Comparison of ENCODE assay signal across 7 cellular contexts in the genomic region with DNA sequence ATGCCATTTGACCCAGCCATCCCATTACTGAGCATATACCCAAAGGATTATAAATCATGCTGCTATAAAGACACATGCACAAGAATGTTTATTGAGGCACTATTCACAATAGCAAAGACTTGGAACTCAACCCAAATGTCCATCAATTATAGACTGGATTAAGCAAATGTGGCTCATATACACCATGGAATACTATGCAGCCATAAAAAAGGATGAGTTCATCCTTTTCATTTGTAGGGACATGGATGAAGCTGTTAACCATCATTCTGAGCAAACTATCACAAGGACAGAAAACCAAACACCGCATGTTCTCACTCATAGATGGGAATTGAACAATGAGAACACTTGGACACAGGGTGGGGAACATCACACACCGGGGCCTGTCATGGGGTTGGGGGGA. TPM values are rescaled to one million over a fixed set of nuclear protein-coding genes. Genes with fewer than 3 reads are reported as not detected.
DNase-seq lines count a peak whose midpoint lies in the region; ATAC-seq, FAIRE-seq and TF ChIP-seq lines count a peak whose summit lies in the region.
"Not testable (repeated sequence)": the region's sequence is repeated elsewhere in the genome, so short reads cannot be mapped to it uniquely, and the experiment has no call there.

No MANE protein-coding gene starts in this region.

- H3K36me3 ChIP-seq in Loucy (ENCODE audit: insufficient read depth, low read length), result not testable (repeated sequence)
- H3K36me3 ChIP-seq in K562 (ENCODE audit: control insufficient read depth, insufficient read depth, low read length), result peaks cover 36% of the 10 kb centered on the region

- H4K20me1 ChIP-seq in Loucy (ENCODE audit: insufficient read depth, low read length, poor library complexity, severe bottlenecking); K562 (replicated peaks; ENCODE audit: control insufficient read depth, insufficient read depth, low read length): not testable (repeated sequence)

- H3K9me3 Mint-ChIP-seq in CD4-positive, alpha-beta T cell; activated T-helper 1 cell treated with anti-CD3 and anti-CD28 coated beads, Interleukin-12 subunit alpha, Interleukin-12 subunit beta, Interleukin-2, Interleukin-4 antibody, amounts not matched to agents 30 ng/mL and 10 ng/mL and 1 ng/mL, durations not matched to agents 14 hours and 24 hours and 36 hours; activated T-helper 2 cell treated with anti-CD3 and anti-CD28 coated beads, Interferon-gamma antibody, Interleukin-2, Interleukin-4, amounts not matched to agents 10 μg/mL and 5 μg/mL and 100 μg/mL, durations not matched to agents 14 hours and 24 hours and 36 hours; activated naive CD8-positive, alpha-beta T cell (ENCODE audit: low read depth); stimulated activated naive CD8-positive, alpha-beta T cell treated with anti-CD3 and anti-CD28 coated beads, Interleukin-15, Interleukin-2, amounts not matched to agents 100 ng/mL and 50 ng/mL, for 24 hours: not testable (repeated sequence)

- TF ChIP-seq EP300 in K562 (IDR thresholded peaks at IDR 0.05; ENCODE audit: low read length), result not testable (repeated sequence)

- not testable (repeated sequence) for H3K4me3 ChIP-seq in Loucy (ENCODE audit: low read length, poor library complexity, severe bottlenecking); K562

- H3K9me3 ChIP-seq in CD4-positive, alpha-beta T cell (ENCODE audit: control insufficient read depth, low read length); Loucy (ENCODE audit: insufficient read depth, low read depth, low read length); K562 (replicated peaks; ENCODE audit: control insufficient read depth, insufficient read depth, low read depth, low read length): not testable (repeated sequence)

- intact Hi-C loops in CD4-positive, alpha-beta T cell (cut with DNase I, micrococcal nuclease), result loop anchor here in 1 of 2 experiments (10.0 kb wide), 1 partner anchor 393 kb away; no protein-coding TSS in a partner anchor
- intact Hi-C loops in activated T-helper 1 cell treated with anti-CD3 and anti-CD28 coated beads, Interleukin-12 subunit alpha, Interleukin-12 subunit beta, Interleukin-2, Interleukin-4 antibody, amounts not matched to agents 30 ng/mL and 10 ng/mL and 1 ng/mL, durations not matched to agents 14 hours and 24 hours and 36 hours (cut with micrococcal nuclease), result loop anchor here (10.0 kb wide), 2 partner anchors 707 to 767 kb away; a partner anchor contains a TSS
- intact Hi-C loops in activated T-helper 2 cell treated with anti-CD3 and anti-CD28 coated beads, Interferon-gamma antibody, Interleukin-2, Interleukin-4, amounts not matched to agents 10 μg/mL and 5 μg/mL and 100 μg/mL, durations not matched to agents 14 hours and 24 hours and 36 hours (cut with micrococcal nuclease), result loop anchor here (5.0 to 10.0 kb wide), 2 partner anchors 359 to 593 kb away; no protein-coding TSS in a partner anchor
- intact Hi-C loops in K562 (cut with micrococcal nuclease), result not testable (repeated sequence)

- H3K27ac Mint-ChIP-seq in CD4-positive, alpha-beta T cell; activated T-helper 1 cell treated with anti-CD3 and anti-CD28 coated beads, Interleukin-12 subunit alpha, Interleukin-12 subunit beta, Interleukin-2, Interleukin-4 antibody, amounts not matched to agents 30 ng/mL and 10 ng/mL and 1 ng/mL, durations not matched to agents 14 hours and 24 hours and 36 hours; activated T-helper 2 cell treated with anti-CD3 and anti-CD28 coated beads, Interferon-gamma antibody, Interleukin-2, Interleukin-4, amounts not matched to agents 10 μg/mL and 5 μg/mL and 100 μg/mL, durations not matched to agents 14 hours and 24 hours and 36 hours; activated naive CD8-positive, alpha-beta T cell; stimulated activated naive CD8-positive, alpha-beta T cell treated with anti-CD3 and anti-CD28 coated beads, Interleukin-15, Interleukin-2, amounts not matched to agents 100 ng/mL and 50 ng/mL, for 24 hours: not testable (repeated sequence)

- not testable (repeated sequence) for H3K27ac ChIP-seq in CD4-positive, alpha-beta T cell (ENCODE audit: low read depth, low read length); K562 (ENCODE audit: extremely low read depth, low read depth, low read length)

- DNase-seq in CD4-positive, alpha-beta T cell; activated T-helper 1 cell treated with anti-CD3 and anti-CD28 coated beads, Interleukin-12 subunit alpha, Interleukin-12 subunit beta, Interleukin-2, Interleukin-4 antibody, amounts not matched to agents 30 ng/mL and 10 ng/mL and 1 ng/mL, durations not matched to agents 14 hours and 24 hours and 36 hours (ENCODE audit: low spot score); activated T-helper 2 cell treated with anti-CD3 and anti-CD28 coated beads, Interferon-gamma antibody, Interleukin-2, Interleukin-4, amounts not matched to agents 10 μg/mL and 5 μg/mL and 100 μg/mL, durations not matched to agents 14 hours and 24 hours and 36 hours (ENCODE audit: low spot score); K562 (ENCODE audit: extremely low read depth in 1 of 4, low spot score in 3 of 4): not testable (repeated sequence)

- not testable (repeated sequence) for H3K9me1 ChIP-seq in K562 (ENCODE audit: control insufficient read depth, insufficient read depth, low read length)

- H3F3A ChIP-seq in Loucy (ENCODE audit: low read depth), result peaks cover 13% of the 10 kb centered on the region; the same call in 1 of the 2 replicates

- H2AFZ ChIP-seq in Loucy (ENCODE audit: low read length); K562 (ENCODE audit: low read depth, low read length): not testable (repeated sequence)

- peak overlapping the region; percentile 34 for H3K4me3 Mint-ChIP-seq in CD4-positive, alpha-beta T cell
- H3K4me3 Mint-ChIP-seq in activated T-helper 1 cell treated with anti-CD3 and anti-CD28 coated beads, Interleukin-12 subunit alpha, Interleukin-12 subunit beta, Interleukin-2, Interleukin-4 antibody, amounts not matched to agents 30 ng/mL and 10 ng/mL and 1 ng/mL, durations not matched to agents 14 hours and 24 hours and 36 hours, result peak overlapping the region; percentile 30
- H3K4me3 Mint-ChIP-seq in activated T-helper 2 cell treated with anti-CD3 and anti-CD28 coated beads, Interferon-gamma antibody, Interleukin-2, Interleukin-4, amounts not matched to agents 10 μg/mL and 5 μg/mL and 100 μg/mL, durations not matched to agents 14 hours and 24 hours and 36 hours (ENCODE audit: low read depth), result peak overlapping the region; percentile 21
- peak overlapping the region; percentile 20 for H3K4me3 Mint-ChIP-seq in activated naive CD8-positive, alpha-beta T cell
- peak overlapping the region; percentile 48 for H3K4me3 Mint-ChIP-seq in stimulated activated naive CD8-positive, alpha-beta T cell treated with anti-CD3 and anti-CD28 coated beads, Interleukin-15, Interleukin-2, amounts not matched to agents 100 ng/mL and 50 ng/mL, for 24 hours

- in situ Hi-C loops in K562 (cut with MboI), result not testable (repeated sequence)

- TF ChIP-seq CTCF in CD4-positive, alpha-beta T cell (IDR thresholded peaks at IDR 0.05); Loucy (conservative IDR thresholded peaks at IDR 0.05; ENCODE audit: low read length); K562 (IDR thresholded peaks at IDR 0.05 in 2 of 3, conservative IDR thresholded peaks at IDR 0.05 in 1 of 3; ENCODE audit: insufficient read depth in 2 of 3, low read depth in 1 of 3, low read length in 3 of 3): not testable (repeated sequence)

- peak overlapping the region; percentile 50 for H3K4me2 ChIP-seq in Loucy (ENCODE audit: low read depth, low read length, poor library complexity, severe bottlenecking)
- not testable (repeated sequence) for H3K4me2 ChIP-seq in K562 (ENCODE audit: insufficient read depth, low read length)

- FAIRE-seq in K562 (lab: Jason Lieb, UNC), result not testable (repeated sequence)

- H3K9ac ChIP-seq in Loucy (ENCODE audit: low read depth, low read length, poor library complexity, severe bottlenecking); K562 (ENCODE audit: insufficient read depth in 1 of 2, low read depth in 2 of 2, low read length in 2 of 2): not testable (repeated sequence)

- peaks cover 37% of the 10 kb centered on the region for H3K4me1 ChIP-seq in Loucy (ENCODE audit: insufficient read depth, low read length, poor library complexity, severe bottlenecking)
- not testable (repeated sequence) for H3K4me1 ChIP-seq in K562 (replicated peaks in 1 of 2; ENCODE audit: control insufficient read depth in 2 of 2, insufficient read depth in 2 of 2, low read length in 2 of 2)

- not testable (repeated sequence) for H3K9me2 ChIP-seq in Loucy (replicated peaks; ENCODE audit: low read depth, low read length)

- H3K36me3 Mint-ChIP-seq in CD4-positive, alpha-beta T cell (ENCODE audit: low read depth), result peaks cover 25% of the 10 kb centered on the region
- peaks cover 17% of the 10 kb centered on the region for H3K36me3 Mint-ChIP-seq in activated T-helper 1 cell treated with anti-CD3 and anti-CD28 coated beads, Interleukin-12 subunit alpha, Interleukin-12 subunit beta, Interleukin-2, Interleukin-4 antibody, amounts not matched to agents 30 ng/mL and 10 ng/mL and 1 ng/mL, durations not matched to agents 14 hours and 24 hours and 36 hours (ENCODE audit: low read depth)
- peaks cover 41% of the 10 kb centered on the region for H3K36me3 Mint-ChIP-seq in activated T-helper 2 cell treated with anti-CD3 and anti-CD28 coated beads, Interferon-gamma antibody, Interleukin-2, Interleukin-4, amounts not matched to agents 10 μg/mL and 5 μg/mL and 100 μg/mL, durations not matched to agents 14 hours and 24 hours and 36 hours (ENCODE audit: low read depth)
- peaks cover 13% of the 10 kb centered on the region for H3K36me3 Mint-ChIP-seq in activated naive CD8-positive, alpha-beta T cell
- H3K36me3 Mint-ChIP-seq in stimulated activated naive CD8-positive, alpha-beta T cell treated with anti-CD3 and anti-CD28 coated beads, Interleukin-15, Interleukin-2, amounts not matched to agents 100 ng/mL and 50 ng/mL, for 24 hours (ENCODE audit: low read depth), result peaks cover 42% of the 10 kb centered on the region

- not testable (repeated sequence) for TF ChIP-seq RAD21 in K562 (CRISPR knock-in tag; conservative IDR thresholded peaks at IDR 0.05 in 1 of 2, IDR thresholded peaks at IDR 0.05 in 1 of 2)

- 92% methylated on average over 1 of the region's 2 CpGs for WGBS in K562 (ENCODE audit: insufficient coverage, low coverage, missing lambda C conversion rate)

- not testable (repeated sequence) for H3K27me3 ChIP-seq in CD4-positive, alpha-beta T cell (ENCODE audit: control insufficient read depth, insufficient read depth, low read length); Loucy (ENCODE audit: insufficient read depth, low read length, poor library complexity, severe bottlenecking); K562 (ENCODE audit: control insufficient read depth in 2 of 2, insufficient read depth in 2 of 2, low read length in 2 of 2)

- TF ChIP-seq POLR2A in K562 (conservative IDR thresholded peaks at IDR 0.05), result not testable (repeated sequence)

- POLR2A ChIA-PET in CD4-positive, alpha-beta T cell (lab: Charles Lee), result not testable (repeated sequence)
- POLR2A ChIA-PET in K562 (lab: Yijun Ruan, JAX), result interaction anchor here (0.7 kb wide), 1 partner anchor 1471 kb away, joined by 4 read pairs; no protein-coding TSS in a partner anchor

- H3K79me2 ChIP-seq in Loucy (ENCODE audit: insufficient read depth, low read length), result peaks cover 46% of the 10 kb centered on the region
- peaks cover 86% of the 10 kb centered on the region for H3K79me2 ChIP-seq in K562 (ENCODE audit: control insufficient read depth, insufficient read depth, low read length)

- H3K4me1 Mint-ChIP-seq in CD4-positive, alpha-beta T cell (ENCODE audit: low read depth), result peaks cover 39% of the 10 kb centered on the region
- peaks cover 54% of the 10 kb centered on the region for H3K4me1 Mint-ChIP-seq in activated T-helper 1 cell treated with anti-CD3 and anti-CD28 coated beads, Interleukin-12 subunit alpha, Interleukin-12 subunit beta, Interleukin-2, Interleukin-4 antibody, amounts not matched to agents 30 ng/mL and 10 ng/mL and 1 ng/mL, durations not matched to agents 14 hours and 24 hours and 36 hours (ENCODE audit: low read depth)
- peaks cover 42% of the 10 kb centered on the region for H3K4me1 Mint-ChIP-seq in activated T-helper 2 cell treated with anti-CD3 and anti-CD28 coated beads, Interferon-gamma antibody, Interleukin-2, Interleukin-4, amounts not matched to agents 10 μg/mL and 5 μg/mL and 100 μg/mL, durations not matched to agents 14 hours and 24 hours and 36 hours (ENCODE audit: low read depth)
- peaks cover 39% of the 10 kb centered on the region for H3K4me1 Mint-ChIP-seq in activated naive CD8-positive, alpha-beta T cell (ENCODE audit: low read depth)
- H3K4me1 Mint-ChIP-seq in stimulated activated naive CD8-positive, alpha-beta T cell treated with anti-CD3 and anti-CD28 coated beads, Interleukin-15, Interleukin-2, amounts not matched to agents 100 ng/mL and 50 ng/mL, for 24 hours (ENCODE audit: low read depth), result peaks cover 51% of the 10 kb centered on the region

- CTCF ChIA-PET in CD4-positive, alpha-beta T cell (lab: Charles Lee); K562 (lab: Yijun Ruan, JAX; ENCODE audit: low intra/inter-chr PET ratio): not testable (repeated sequence)

- ATAC-seq in CD4-positive, alpha-beta T cell (ENCODE audit: poor library complexity); K562: not testable (repeated sequence)

- BruUV-seq in K562 (replicated peaks; lab: Mats Ljungman, UMichigan), result not testable (repeated sequence)

- not testable (repeated sequence) for H3K27me3 Mint-ChIP-seq in CD4-positive, alpha-beta T cell; activated T-helper 1 cell treated with anti-CD3 and anti-CD28 coated beads, Interleukin-12 subunit alpha, Interleukin-12 subunit beta, Interleukin-2, Interleukin-4 antibody, amounts not matched to agents 30 ng/mL and 10 ng/mL and 1 ng/mL, durations not matched to agents 14 hours and 24 hours and 36 hours (ENCODE audit: insufficient read depth); activated T-helper 2 cell treated with anti-CD3 and anti-CD28 coated beads, Interferon-gamma antibody, Interleukin-2, Interleukin-4, amounts not matched to agents 10 μg/mL and 5 μg/mL and 100 μg/mL, durations not matched to agents 14 hours and 24 hours and 36 hours (ENCODE audit: low read depth); activated naive CD8-positive, alpha-beta T cell; stimulated activated naive CD8-positive, alpha-beta T cell treated with anti-CD3 and anti-CD28 coated beads, Interleukin-15, Interleukin-2, amounts not matched to agents 100 ng/mL and 50 ng/mL, for 24 hours

RNA-seq across cellular contexts. Expression of a gene that starts 2.6 kb away (rescaled TPM):
- 10 to 100 TPM; 14.6 to 17.4 TPM for total RNA-seq in CD4-positive, alpha-beta T cell
- 39.0 and 43.6 TPM in 2 replicates for total RNA-seq in activated T-helper 1 cell treated with anti-CD3 and anti-CD28 coated beads, Interleukin-12 subunit alpha, Interleukin-12 subunit beta, Interleukin-2, Interleukin-4 antibody, amounts not matched to agents 30 ng/mL and 10 ng/mL and 1 ng/mL, durations not matched to agents 14 hours and 24 hours and 36 hours
- total RNA-seq in activated T-helper 2 cell treated with anti-CD3 and anti-CD28 coated beads, Interferon-gamma antibody, Interleukin-2, Interleukin-4, amounts not matched to agents 10 μg/mL and 5 μg/mL and 100 μg/mL, durations not matched to agents 14 hours and 24 hours and 36 hours, result 35.7 and 37.6 TPM in 2 replicates
- 32.1 and 107 TPM in 2 replicates for total RNA-seq in K562 (2011; cell fraction: chromatin; rRNA removed; ENCODE audit: low replicate concordance)
- total RNA-seq in K562 (2011; cell fraction: nucleolus; rRNA removed), result 16.2 and 27.9 TPM in 2 replicates
- total RNA-seq in K562 (2011; cell fraction: nucleoplasm; rRNA removed), result 52.9 and 88.3 TPM in 2 replicates
- 21.4 and 22.6 TPM in 2 replicates for total RNA-seq in K562 (2014; rRNA removed)
- 35.7 and 41.0 TPM in 2 replicates for total RNA-seq in K562 (2014; rRNA removed; fragmentation: Illumina TruSeq; extraction: Trizol)
- total RNA-seq in K562 (2015; rRNA removed; fragmentation: Illumina TruSeq; extraction: Trizol), result 29.0 and 32.7 TPM in 2 replicates
- 25.9 and 28.4 TPM in 2 replicates for total RNA-seq in K562 (2021)
- 48.4 and 60.6 TPM in 2 replicates for polyA plus RNA-seq in K562 (2011; rRNA removed)
- 8.6 and 19.2 TPM in 2 replicates for polyA plus RNA-seq in K562 (2011; cell fraction: cytosol; rRNA removed)
- 74.1 and 78.0 TPM in 2 replicates for polyA plus RNA-seq in K562 (2011; cell fraction: nucleus; rRNA removed)
- 19.4 and 22.7 TPM in 2 replicates for polyA plus RNA-seq in K562 (2012)
- 29.7 and 31.7 TPM in 2 replicates for polyA plus RNA-seq in K562 (2014; fragmentation: Illumina TruSeq; extraction: Trizol)
- polyA plus RNA-seq in K562 (2014; fragmentation: Nextera tagmentation; extraction: Ambion mirVana), result 10 to 100 TPM; 13.0 to 18.5 TPM
- polyA plus RNA-seq in K562 (2014; rRNA removed), result 46.7 and 62.5 TPM in 2 replicates
- 34.7 and 36.7 TPM in 2 replicates for polyA minus RNA-seq in K562 (2011; rRNA and poly(A)+ RNA removed)
- polyA minus RNA-seq in K562 (2011; cell fraction: cytosol; rRNA and poly(A)+ RNA removed), result 12.5 and 17.0 TPM in 2 replicates
- polyA minus RNA-seq in K562 (2011; cell fraction: nucleus; rRNA and poly(A)+ RNA removed), result 39.2 and 45.5 TPM in 2 replicates

RNA-seq across cellular contexts. Expression of a gene that starts 2.7 kb away (rescaled TPM):
- total RNA-seq in CD4-positive, alpha-beta T cell, result 1 to 10 TPM; 7.3 to 9.7 TPM
- 23.6 and 25.0 TPM in 2 replicates for total RNA-seq in activated T-helper 1 cell treated with anti-CD3 and anti-CD28 coated beads, Interleukin-12 subunit alpha, Interleukin-12 subunit beta, Interleukin-2, Interleukin-4 antibody, amounts not matched to agents 30 ng/mL and 10 ng/mL and 1 ng/mL, durations not matched to agents 14 hours and 24 hours and 36 hours
- total RNA-seq in activated T-helper 2 cell treated with anti-CD3 and anti-CD28 coated beads, Interferon-gamma antibody, Interleukin-2, Interleukin-4, amounts not matched to agents 10 μg/mL and 5 μg/mL and 100 μg/mL, durations not matched to agents 14 hours and 24 hours and 36 hours, result 21.4 and 23.6 TPM in 2 replicates
- total RNA-seq in K562 (2011; cell fraction: chromatin; rRNA removed; ENCODE audit: low replicate concordance), result 17.1 and 21.7 TPM in 2 replicates
- total RNA-seq in K562 (2011; cell fraction: nucleolus; rRNA removed), result 14.7 and 18.2 TPM in 2 replicates
- total RNA-seq in K562 (2011; cell fraction: nucleoplasm; rRNA removed), result 14.9 and 22.7 TPM in 2 replicates
- total RNA-seq in K562 (2014; rRNA removed), result 17.2 and 22.8 TPM in 2 replicates
- total RNA-seq in K562 (2014; rRNA removed; fragmentation: Illumina TruSeq; extraction: Trizol), result 30.8 and 32.7 TPM in 2 replicates
- total RNA-seq in K562 (2015; rRNA removed; fragmentation: Illumina TruSeq; extraction: Trizol), result 32.7 and 36.7 TPM in 2 replicates
- total RNA-seq in K562 (2021), result 18.0 and 21.8 TPM in 2 replicates
- 39.2 and 55.7 TPM in 2 replicates for polyA plus RNA-seq in K562 (2011; rRNA removed)
- 12.2 and 12.8 TPM in 2 replicates for polyA plus RNA-seq in K562 (2011; cell fraction: cytosol; rRNA removed)
- polyA plus RNA-seq in K562 (2011; cell fraction: nucleus; rRNA removed), result 19.7 and 24.5 TPM in 2 replicates
- polyA plus RNA-seq in K562 (2012), result 16.2 and 21.4 TPM in 2 replicates
- 20.8 and 26.5 TPM in 2 replicates for polyA plus RNA-seq in K562 (2014; fragmentation: Illumina TruSeq; extraction: Trizol)
- 10 to 100 TPM; 62.8 to 69.6 TPM for polyA plus RNA-seq in K562 (2014; fragmentation: Nextera tagmentation; extraction: Ambion mirVana)
- 17.1 and 17.3 TPM in 2 replicates for polyA plus RNA-seq in K562 (2014; rRNA removed)
- 23.8 and 30.9 TPM in 2 replicates for polyA minus RNA-seq in K562 (2011; rRNA and poly(A)+ RNA removed)
- 14.9 and 20.1 TPM in 2 replicates for polyA minus RNA-seq in K562 (2011; cell fraction: cytosol; rRNA and poly(A)+ RNA removed)
- polyA minus RNA-seq in K562 (2011; cell fraction: nucleus; rRNA and poly(A)+ RNA removed), result 27.7 and 38.4 TPM in 2 replicates
